In the genomic region with DNA sequence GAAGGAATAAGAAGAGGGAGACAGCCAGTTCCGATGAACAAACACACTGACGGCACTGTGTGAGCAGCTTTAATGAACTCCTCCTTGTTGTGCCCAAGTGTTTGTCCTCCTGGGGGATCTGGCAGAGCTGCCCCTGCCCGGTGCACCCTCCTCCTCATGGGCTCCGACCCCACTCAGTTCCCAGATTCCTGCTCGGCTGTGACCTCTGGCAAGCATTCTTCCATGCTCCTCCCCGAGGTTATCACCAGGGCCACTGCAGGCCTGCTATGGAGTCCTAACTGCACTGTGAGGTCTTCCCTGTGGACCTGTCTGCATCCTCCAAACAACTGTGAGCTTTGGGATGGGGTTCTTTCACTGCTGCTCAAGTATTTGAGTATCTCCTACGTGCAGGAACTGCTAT, we compare ENCODE assay signal across 21 cellular contexts.
DNase-seq lines count a peak whose midpoint lies in the region; ATAC-seq and TF ChIP-seq lines count a peak whose summit lies in the region.
"Had no signal": no experiment of that assay in that cellular context is flagged by ENCODE, and none has a peak within 500 bp of the region (broad histone marks: within the 10 kb centered on the region; RNA-seq: fewer than 3 reads in every experiment).

No MANE protein-coding gene starts in this region.

- no peak for TF ChIP-seq CTCF in heart right ventricle (IDR thresholded peaks at IDR 0.05)
- no peak for TF ChIP-seq CTCF in nephron progenitor cell (IDR thresholded peaks at IDR 0.05)
- TF ChIP-seq CTCF in vagina (IDR thresholded peaks at IDR 0.05), result no peak
- TF ChIP-seq CTCF in GM10248 (IDR thresholded peaks at IDR 0.05; ENCODE audit: control extremely low read depth, extremely low read depth, low read depth, missing control alignments), result no peak

- TF ChIP-seq POLR2A in vagina (IDR thresholded peaks at IDR 0.05), result no peak

- peak overlapping the region; percentile 22 to 72 (median 57) for H3K27ac ChIP-seq in heart right ventricle
- peak overlapping the region; percentile 52 for H3K27ac ChIP-seq in vagina
- H3K27ac ChIP-seq: adrenal gland, foreskin keratinocyte, neural progenitor cell had no signal

- POLR2A ChIA-PET in GM10248 (lab: Yijun Ruan, JAX), result no interaction called here

- peak; percentile 18 to 69 (median 40) for ATAC-seq in heart right ventricle
- ATAC-seq in GM18873 (IDR thresholded peaks at IDR 0.05; ENCODE audit: low FRiP score, unreplicated experiment), result no peak
- no peak for ATAC-seq in HG02759 (IDR thresholded peaks at IDR 0.05; ENCODE audit: unreplicated experiment)
- ATAC-seq: activated CD4-positive, CD25-positive, alpha-beta regulatory T cell treated with anti-CD3 and anti-CD28 coated beads, Interleukin-2, amount 50 U/mL, for 24 hours; foreskin keratinocyte had no signal

- H3K27me3 Mint-ChIP-seq in nephron progenitor cell (ENCODE audit: low read depth, poor library complexity), result no peaks in the 10 kb centered on the region
- H3K27me3 Mint-ChIP-seq: CD8-positive, alpha-beta memory T cell had no signal

- H3K9me3 ChIP-seq in heart right ventricle, result peaks cover 0 to 12% (median 0%) of the 10 kb centered on the region in 11 donors
- H3K9me3 ChIP-seq in vagina, result no peaks in the 10 kb centered on the region
- H3K9me3 ChIP-seq: adrenal gland had no signal

- CTCF ChIA-PET in GM10248 (lab: Yijun Ruan, JAX), result no interaction called here

- peaks cover 0 to 18% (median 0%) of the 10 kb centered on the region in 9 donors for H3K36me3 ChIP-seq in heart right ventricle
- H3K36me3 ChIP-seq in vagina, result no peaks in the 10 kb centered on the region
- H3K36me3 ChIP-seq: adrenal gland, neural progenitor cell had no signal

- peaks cover 14% of the 10 kb centered on the region for H3K4me1 Mint-ChIP-seq in nephron progenitor cell
- H3K4me1 Mint-ChIP-seq: CD8-positive, alpha-beta memory T cell; memory B cell had no signal

- intact Hi-C loops in heart right ventricle (cut with DNase I), result no loop called here
- intact Hi-C loops in vagina (cut with DNase I), result no loop called here

- DNase-seq in NCI-H146 (lab: John Stamatoyannopoulos, UW) (peak; percentile 15), NCI-H146 treated with DMSO at 0.1 percent for 48 hours (lab: John Stamatoyannopoulos, UW; ENCODE audit: unreplicated experiment) (no peak), heart right ventricle (peak in 1 of 2 donors; percentile 25), nephron progenitor cell (no peak), vagina (ENCODE audit: extremely low spot score in 2 of 2) (no peak), GM10248 (ENCODE audit: extremely low spot score) (no peak)
- DNase-seq: 8988T; CD8-positive, alpha-beta memory T cell; foreskin keratinocyte; GOT3; NCI-H1436 treated with DMSO at 0.1 percent for 48 hours; NCI-H345; SIG-M5; stimulated activated CD4-positive, alpha-beta T cell treated with anti-CD3 and anti-CD28 coated beads, Interleukin-2, amount 100 ng/mL, for 24 hours had no signal

- peaks cover 23% of the 10 kb centered on the region for H3K9me3 Mint-ChIP-seq in nephron progenitor cell
- H3K9me3 Mint-ChIP-seq: activated T-helper 2 cell treated with anti-CD3 and anti-CD28 coated beads, Interferon-gamma antibody, Interleukin-2, Interleukin-4, amounts not matched to agents 10 μg/mL and 5 μg/mL and 100 μg/mL, durations not matched to agents 14 hours and 24 hours and 36 hours; CD8-positive, alpha-beta memory T cell; memory B cell had no signal

- H3K4me3 ChIP-seq in heart right ventricle (no peak overlapping the region), vagina (no peak overlapping the region)
- H3K4me3 ChIP-seq: adrenal gland, neural progenitor cell had no signal

- H3K4me3 Mint-ChIP-seq in nephron progenitor cell, result no peak overlapping the region
- H3K4me3 Mint-ChIP-seq: CD8-positive, alpha-beta memory T cell; memory B cell; neural progenitor cell had no signal

- peaks cover 9 to 68% (median 50%) of the 10 kb centered on the region in 9 donors for H3K4me1 ChIP-seq in heart right ventricle
- peaks cover 27% of the 10 kb centered on the region for H3K4me1 ChIP-seq in vagina
- H3K4me1 ChIP-seq: neural progenitor cell had no signal

- WGBS in heart right ventricle, 2 donors, result 25 to 27% methylated on average over 7 of the region's 7 CpGs

- H3K27ac Mint-ChIP-seq in nephron progenitor cell, result peak overlapping the region; percentile 84
- H3K27ac Mint-ChIP-seq: activated T-helper 2 cell treated with anti-CD3 and anti-CD28 coated beads, Interferon-gamma antibody, Interleukin-2, Interleukin-4, amounts not matched to agents 10 μg/mL and 5 μg/mL and 100 μg/mL, durations not matched to agents 14 hours and 24 hours and 36 hours; memory B cell; neural progenitor cell had no signal

- H3K27me3 ChIP-seq in heart right ventricle (no peaks in the 10 kb centered on the region), vagina (no peaks in the 10 kb centered on the region)
- H3K27me3 ChIP-seq: adrenal gland, foreskin keratinocyte, neural progenitor cell had no signal

- H3K36me3 Mint-ChIP-seq in nephron progenitor cell (ENCODE audit: low read depth), result peaks cover 23% of the 10 kb centered on the region
- H3K36me3 Mint-ChIP-seq: memory B cell had no signal

Comparison
In these comparisons a context has a peak if more than half of its experiments do, and no peak if none do; other contexts are left out.
1. ATAC-seq: peak in heart right ventricle (8 of 8); none in GM18873 (single experiment) and HG02759 (single experiment).